ENCODE assay signal across 9 cellular contexts in the genomic region with DNA sequence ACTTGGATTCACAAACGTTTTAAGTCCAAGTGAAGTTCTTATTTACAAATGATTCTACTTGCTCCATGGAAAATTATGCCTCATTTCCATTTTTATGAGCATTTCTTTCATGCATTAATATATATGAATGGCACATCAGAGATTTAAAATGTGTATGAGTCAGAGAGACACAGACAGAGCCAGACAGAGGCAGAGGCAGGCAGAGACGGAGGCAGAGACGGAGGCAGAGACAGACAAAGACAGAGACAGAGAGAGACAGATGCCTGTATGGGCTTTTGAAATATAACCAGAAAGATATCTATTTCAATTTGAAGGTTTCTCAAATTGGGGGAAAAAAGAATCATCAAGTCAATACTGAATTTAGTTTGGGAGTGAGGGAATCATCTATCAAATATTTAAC.
"Had no signal": no experiment of that assay in that cellular context is flagged by ENCODE, and none has a peak within 500 bp of the region (broad histone marks: within the 10 kb centered on the region; RNA-seq: fewer than 3 reads in every experiment).

No MANE protein-coding gene starts in this region.

- H3K9me3 ChIP-seq: HAP-1 had no signal

- H3K4me1 ChIP-seq: HAP-1 had no signal

- H3K4me3 ChIP-seq: GM23248, HAP-1, K562 had no signal

- ATAC-seq: HCT116, K562 had no signal

- H2AFZ ChIP-seq: GM23248 had no signal

- H3K4me2 ChIP-seq: KMS-11 had no signal

- DNase-seq: GM23248, GOT3, H7, HFFc6, IMR-90 had no signal

- H3K36me3 ChIP-seq: HAP-1 had no signal

- H3K9ac ChIP-seq: GM23248, KMS-11 had no signal

- H3K27ac ChIP-seq: GM23248, KMS-11 had no signal
